ENCODE assay signal across 26 cellular contexts in genomic region chrX:39244146-39244545, GRCh38.
"Had no signal": no experiment of that assay in that cellular context is flagged by ENCODE, and none has a peak within 500 bp of the region (broad histone marks: within the 10 kb centered on the region; RNA-seq: fewer than 3 reads in every experiment).

No MANE protein-coding gene starts in this region.

- H3K9me3 Mint-ChIP-seq: activated T-helper 1 cell treated with anti-CD3 and anti-CD28 coated beads, Interleukin-12 subunit alpha, Interleukin-12 subunit beta, Interleukin-2, Interleukin-4 antibody, amounts not matched to agents 30 ng/mL and 10 ng/mL and 1 ng/mL, durations not matched to agents 14 hours and 24 hours and 36 hours; effector memory CD8-positive, alpha-beta T cell; immature natural killer cell had no signal

- ATAC-seq: effector memory CD8-positive, alpha-beta T cell; foreskin keratinocyte; heart left ventricle; naive thymus-derived CD8-positive, alpha-beta T cell; pancreas; sciatic nerve; WTC11 had no signal

- H3K4me3 Mint-ChIP-seq: activated T-helper 1 cell treated with anti-CD3 and anti-CD28 coated beads, Interleukin-12 subunit alpha, Interleukin-12 subunit beta, Interleukin-2, Interleukin-4 antibody, amounts not matched to agents 30 ng/mL and 10 ng/mL and 1 ng/mL, durations not matched to agents 14 hours and 24 hours and 36 hours; effector memory CD8-positive, alpha-beta T cell; immature natural killer cell; naive thymus-derived CD8-positive, alpha-beta T cell; neural crest cell; WTC11 had no signal

- H3K4me1 Mint-ChIP-seq: immature natural killer cell, neural crest cell had no signal

- H3K36me3 Mint-ChIP-seq: immature natural killer cell; naive thymus-derived CD8-positive, alpha-beta T cell; WTC11 had no signal

- DNase-seq: activated CD4-positive, alpha-beta T cell treated with anti-CD3 and anti-CD28 coated beads for 1 hour; activated CD4-positive, alpha-beta T cell treated with anti-CD3 and anti-CD28 coated beads, Interleukin-2, amount 50 U/mL, for 4 hours; activated gamma-delta T cell; activated naive CD4-positive, alpha-beta T cell treated with anti-CD3 and anti-CD28 coated beads, Interleukin-2, amount 50 U/mL, for 16 hours; activated T-cell treated with anti-CD3 and anti-CD28 coated beads for 4 hours; amniotic stem cell; caudate nucleus; cortex of kidney; effector memory CD8-positive, alpha-beta T cell; heart left ventricle; hypothalamus; immature natural killer cell; kidney; midbrain; naive thymus-derived CD8-positive, alpha-beta T cell; nucleus accumbens; pancreas; retina; small intestine; stimulated activated naive CD4-positive, alpha-beta T cell; T-helper 2 cell had no signal

- H3K27ac Mint-ChIP-seq: activated T-helper 1 cell treated with anti-CD3 and anti-CD28 coated beads, Interleukin-12 subunit alpha, Interleukin-12 subunit beta, Interleukin-2, Interleukin-4 antibody, amounts not matched to agents 30 ng/mL and 10 ng/mL and 1 ng/mL, durations not matched to agents 14 hours and 24 hours and 36 hours; effector memory CD8-positive, alpha-beta T cell; immature natural killer cell; naive thymus-derived CD8-positive, alpha-beta T cell; WTC11 had no signal
